In genomic region chr14:106843951-106844483, GRCh38 we compare ENCODE assay signal across 8 cellular contexts.
DNase-seq lines count a peak whose midpoint lies in the region; ATAC-seq and TF ChIP-seq lines count a peak whose summit lies in the region.

No MANE protein-coding gene starts in this region.

- H3K27me3 Mint-ChIP-seq in activated T-helper 2 cell treated with anti-CD3 and anti-CD28 coated beads, Interferon-gamma antibody, Interleukin-2, Interleukin-4, amounts not matched to agents 10 μg/mL and 5 μg/mL and 100 μg/mL, durations not matched to agents 14 hours and 24 hours and 36 hours (ENCODE audit: low read depth) = peaks cover 40% of the 10 kb centered on the region

- H3K4me1 Mint-ChIP-seq in activated T-helper 2 cell treated with anti-CD3 and anti-CD28 coated beads, Interferon-gamma antibody, Interleukin-2, Interleukin-4, amounts not matched to agents 10 μg/mL and 5 μg/mL and 100 μg/mL, durations not matched to agents 14 hours and 24 hours and 36 hours (ENCODE audit: low read depth) = peaks cover 31% of the 10 kb centered on the region

- H3K4me1 ChIP-seq in liver (ENCODE audit: control insufficient read depth in 4 of 4, insufficient read depth in 4 of 4, low read length in 3 of 4) = peaks cover 0 to 24% (median 13%) of the 10 kb centered on the region in 4 donors
- H3K4me1 ChIP-seq in tibial artery = peaks cover 0 to 2% (median 0%) of the 10 kb centered on the region in 4 donors

- H3K27ac Mint-ChIP-seq in activated T-helper 2 cell treated with anti-CD3 and anti-CD28 coated beads, Interferon-gamma antibody, Interleukin-2, Interleukin-4, amounts not matched to agents 10 μg/mL and 5 μg/mL and 100 μg/mL, durations not matched to agents 14 hours and 24 hours and 36 hours = peak overlapping the region; percentile 11

- no peaks in the 10 kb centered on the region for H3K27me3 ChIP-seq in liver (ENCODE audit: control insufficient read depth in 4 of 4, insufficient read depth in 4 of 4, low read length in 3 of 4)
- H3K27me3 ChIP-seq in tibial artery = peaks cover 0 to 11% of the 10 kb centered on the region in 2 donors

- H3K4me3 Mint-ChIP-seq in activated T-helper 2 cell treated with anti-CD3 and anti-CD28 coated beads, Interferon-gamma antibody, Interleukin-2, Interleukin-4, amounts not matched to agents 10 μg/mL and 5 μg/mL and 100 μg/mL, durations not matched to agents 14 hours and 24 hours and 36 hours (ENCODE audit: low read depth) = peak overlapping the region; percentile 87

- DNase-seq in NCI-H2107 treated with DMSO at 0.1 percent for 48 hours (lab: John Stamatoyannopoulos, UW; ENCODE audit: unreplicated experiment) (peak; percentile 82), tibial artery (no peak), NCI-H2196 (lab: John Stamatoyannopoulos, UW; ENCODE audit: unreplicated experiment) (no peak)
- no peak for DNase-seq in activated T-helper 2 cell treated with anti-CD3 and anti-CD28 coated beads, Interferon-gamma antibody, Interleukin-2, Interleukin-4, amounts not matched to agents 10 μg/mL and 5 μg/mL and 100 μg/mL, durations not matched to agents 14 hours and 24 hours and 36 hours (ENCODE audit: low spot score)

- H3K4me3 ChIP-seq in GM08714 (ENCODE audit: low read length) = peak overlapping the region; percentile 74
- peak overlapping the region; percentile 41 to 74 (median 71) for H3K4me3 ChIP-seq in liver (ENCODE audit: low read depth in 1 of 3, low read length in 3 of 3)
- peak overlapping the region; percentile 39 to 45 for H3K4me3 ChIP-seq in tibial artery

- WGBS in liver = 38% methylated on average over 14 of the region's 14 CpGs

- H3K36me3 ChIP-seq in liver (ENCODE audit: control insufficient read depth in 4 of 4, insufficient read depth in 3 of 4, low read depth in 1 of 4, low read length in 3 of 4) (no peaks in the 10 kb centered on the region), tibial artery (no peaks in the 10 kb centered on the region)

- H3K9me3 Mint-ChIP-seq in activated T-helper 2 cell treated with anti-CD3 and anti-CD28 coated beads, Interferon-gamma antibody, Interleukin-2, Interleukin-4, amounts not matched to agents 10 μg/mL and 5 μg/mL and 100 μg/mL, durations not matched to agents 14 hours and 24 hours and 36 hours = no peaks in the 10 kb centered on the region

- no peaks in the 10 kb centered on the region for H3K36me3 Mint-ChIP-seq in activated T-helper 2 cell treated with anti-CD3 and anti-CD28 coated beads, Interferon-gamma antibody, Interleukin-2, Interleukin-4, amounts not matched to agents 10 μg/mL and 5 μg/mL and 100 μg/mL, durations not matched to agents 14 hours and 24 hours and 36 hours (ENCODE audit: low read depth)

- peak overlapping the region; percentile 65 to 83 for H3K9ac ChIP-seq in liver (ENCODE audit: low read depth in 1 of 2, low read length in 2 of 2)

- H3K27ac ChIP-seq in liver (ENCODE audit: low read depth in 1 of 2, low read length in 2 of 2) (peak overlapping the region; percentile 91 to 96), tibial artery (no peak overlapping the region)

- intact Hi-C loops in activated T-helper 2 cell treated with anti-CD3 and anti-CD28 coated beads, Interferon-gamma antibody, Interleukin-2, Interleukin-4, amounts not matched to agents 10 μg/mL and 5 μg/mL and 100 μg/mL, durations not matched to agents 14 hours and 24 hours and 36 hours (cut with micrococcal nuclease) = no loop called here
- intact Hi-C loops in tibial artery (cut with DNase I; ENCODE audit: low total_unique reads) = no loop called here

- TF ChIP-seq CTCF in liver (IDR thresholded peaks at IDR 0.05; ENCODE audit: low read depth, low read length, missing input control) (no peak), tibial artery (IDR thresholded peaks at IDR 0.05) (no peak)

- no peak for TF ChIP-seq RAD21 in liver (IDR thresholded peaks at IDR 0.05)

- ATAC-seq in HG02885 (IDR thresholded peaks at IDR 0.05; ENCODE audit: poor library complexity, unreplicated experiment) = no peak
- ATAC-seq in HG02763 (IDR thresholded peaks at IDR 0.05; ENCODE audit: unreplicated experiment) = no peak

- H3K9me3 ChIP-seq in liver (ENCODE audit: control insufficient read depth in 4 of 4, low read length in 3 of 4) = no peaks in the 10 kb centered on the region
- H3K9me3 ChIP-seq in tibial artery = no peaks in the 10 kb centered on the region

TF ChIP-seq in liver, 16 proteins besides CTCF, POLR2A, EP300 and RAD21:
- no peak for TF ChIP-seq JUND (IDR thresholded peaks at IDR 0.05)
- no peak for TF ChIP-seq MAX (IDR thresholded peaks at IDR 0.05)
- TF ChIP-seq REST (IDR thresholded peaks at IDR 0.05) = no peak
- no peak for TF ChIP-seq ZBTB33 (IDR thresholded peaks at IDR 0.05)
- TF ChIP-seq NR2F2 (IDR thresholded peaks at IDR 0.05) = no peak
- TF ChIP-seq ATF3 (IDR thresholded peaks at IDR 0.05) = no peak
- no peak for TF ChIP-seq RXRA (IDR thresholded peaks at IDR 0.05)
- TF ChIP-seq TAF1 (conservative IDR thresholded peaks at IDR 0.05) = no peak

Comparison
In these comparisons a context has a peak if more than half of its experiments do, and no peak if none do; other contexts are left out.
1. H3K27ac ChIP-seq: peak in liver (2 of 2); none in tibial artery (0 of 2).
2. Peak in every context shown above with its lines, with median percentiles within 50 percentile points of each other: H3K4me3 ChIP-seq.